ENCODE assay signal across 15 cellular contexts in the genomic region with DNA sequence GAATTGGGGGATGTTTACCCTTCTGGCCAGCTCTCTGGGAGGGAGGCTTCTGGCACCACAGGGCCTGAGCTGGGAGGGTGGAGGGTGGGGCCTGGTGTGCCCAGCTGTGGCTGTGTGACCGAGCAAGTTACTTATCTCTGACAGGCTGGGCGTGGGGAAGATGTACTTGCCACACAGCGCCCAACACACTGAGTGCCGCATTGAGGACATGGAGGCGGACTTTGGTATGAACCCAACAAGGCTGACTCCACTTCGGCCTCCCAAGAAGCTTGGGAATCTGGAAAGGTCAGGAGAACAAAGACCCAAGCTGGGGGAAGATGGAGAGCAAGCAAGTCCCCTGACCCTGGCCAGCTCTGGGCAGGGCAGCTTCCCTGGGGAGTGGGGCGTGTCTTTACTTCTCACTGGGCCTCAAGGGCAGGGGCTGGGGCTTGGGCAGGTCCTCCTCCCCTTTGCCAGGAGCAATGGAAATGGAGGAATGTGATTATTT. TPM values are rescaled to one million over a fixed set of nuclear protein-coding genes. Genes with fewer than 3 reads are reported as not detected.
DNase-seq lines count a peak whose midpoint lies in the region; ATAC-seq and TF ChIP-seq lines count a peak whose summit lies in the region.
"Had no signal": no experiment of that assay in that cellular context is flagged by ENCODE, and none has a peak within 500 bp of the region (broad histone marks: within the 10 kb centered on the region; RNA-seq: fewer than 3 reads in every experiment).

No MANE protein-coding gene starts in this region.

- H3K9me2 ChIP-seq in PC-9 (ENCODE audit: insufficient read depth), result no peaks in the 10 kb centered on the region

- no peaks in the 10 kb centered on the region for H3K9me3 ChIP-seq in PC-9 (ENCODE audit: insufficient read depth, low read depth)

- POLR2A ChIA-PET in PC-9 (lab: Charles Lee; ENCODE audit: unreplicated experiment), result no interaction called here

- peak overlapping the region; percentile 28 for H3K27ac ChIP-seq in PC-9

- peaks cover 6% of the 10 kb centered on the region for H3K27me3 ChIP-seq in PC-9 (ENCODE audit: insufficient read depth, low read depth)

- peak overlapping the region; percentile 33 for H3K4me2 ChIP-seq in PC-9

- intact Hi-C loops in PC-9 (cut with micrococcal nuclease; ENCODE audit: unreplicated experiment), result no loop called here

- peak; percentile 41 for ATAC-seq in esophagus mucosa
- no peak for ATAC-seq in HG02759 (IDR thresholded peaks at IDR 0.05; ENCODE audit: unreplicated experiment)
- no peak for ATAC-seq in HG02885 (IDR thresholded peaks at IDR 0.05; ENCODE audit: poor library complexity, unreplicated experiment)
- no peak for ATAC-seq in GM21786 (IDR thresholded peaks at IDR 0.05; ENCODE audit: unreplicated experiment)
- ATAC-seq: activated naive CD8-positive, alpha-beta T cell treated with anti-CD3 and anti-CD28 coated beads, Interleukin-2, amount 50 U/mL, for 24 hours had no signal

- no peaks in the 10 kb centered on the region for H4K20me1 ChIP-seq in PC-9 (ENCODE audit: insufficient read depth)

- no peak overlapping the region for H2AFZ ChIP-seq in PC-9

- H3F3A ChIP-seq in PC-9 (ENCODE audit: insufficient read depth, low read depth), result peaks cover 26% of the 10 kb centered on the region

- no TSS peak for BruUV-seq in PC-9 (replicated peaks; lab: Mats Ljungman, UMichigan)

- H3K4me1 Mint-ChIP-seq in osteocyte (ENCODE audit: unreplicated experiment), result peaks cover 36% of the 10 kb centered on the region

- H3K4me3 Mint-ChIP-seq in osteocyte (ENCODE audit: unreplicated experiment), result peak overlapping the region; percentile 41
- H3K4me3 Mint-ChIP-seq: activated naive CD8-positive, alpha-beta T cell treated with anti-CD3 and anti-CD28 coated beads, Interleukin-2, amount 50 U/mL, for 24 hours had no signal

- H3K27me3 Mint-ChIP-seq in osteocyte (ENCODE audit: unreplicated experiment), result no peaks in the 10 kb centered on the region

- peaks cover 20% of the 10 kb centered on the region for H3K4me1 ChIP-seq in PC-9 (replicated peaks; ENCODE audit: insufficient read depth)

- TF ChIP-seq CTCF in PC-9 (conservative IDR thresholded peaks at IDR 0.05) (no peak), osteocyte (IDR thresholded peaks at IDR 0.05) (no peak)

- no peaks in the 10 kb centered on the region for H3K36me3 ChIP-seq in PC-9 (ENCODE audit: low read depth)

- no peaks in the 10 kb centered on the region for H3K79me2 ChIP-seq in PC-9 (ENCODE audit: low read depth)

- no peak overlapping the region for H3K4me3 ChIP-seq in PC-9

- DNase-seq in CMK (ENCODE audit: low read depth) (peak; percentile 73), PC-9 (peak; percentile 51 to 63), osteocyte (ENCODE audit: extremely low spot score, unreplicated experiment) (no peak)
- DNase-seq in stimulated activated naive CD4-positive, alpha-beta T cell treated with Interleukin-2 at 50 U/mL for 16 hours (lab: John Stamatoyannopoulos, UW), result no peak
- DNase-seq: activated CD4-positive, alpha-beta T cell treated with anti-CD3 and anti-CD28 coated beads, Interleukin-2, amount 50 U/mL, for 4 hours; activated naive CD8-positive, alpha-beta T cell treated with anti-CD3 and anti-CD28 coated beads, Interleukin-2, amount 50 U/mL, for 24 hours; AML-193; HCEC 1CT; naive B cell; stimulated activated naive CD4-positive, alpha-beta T cell had no signal

- CTCF ChIA-PET in PC-9 (lab: Charles Lee), result no interaction called here

- no peaks in the 10 kb centered on the region for H3K9me3 Mint-ChIP-seq in osteocyte (ENCODE audit: unreplicated experiment)
- H3K9me3 Mint-ChIP-seq: activated naive CD8-positive, alpha-beta T cell treated with anti-CD3 and anti-CD28 coated beads, Interleukin-2, amount 50 U/mL, for 24 hours; naive B cell had no signal

- peak overlapping the region; percentile 69 for H3K27ac Mint-ChIP-seq in osteocyte (ENCODE audit: unreplicated experiment)
- H3K27ac Mint-ChIP-seq: activated naive CD8-positive, alpha-beta T cell treated with anti-CD3 and anti-CD28 coated beads, Interleukin-2, amount 50 U/mL, for 24 hours had no signal

- H3K36me3 Mint-ChIP-seq in osteocyte (ENCODE audit: unreplicated experiment), result no peaks in the 10 kb centered on the region

RNA-seq across cellular contexts. Expression of a gene that starts 2.4 kb away (rescaled TPM):
- total RNA-seq in PC-9 (2021) (not detected in 2 replicates), esophagus mucosa (0.44 TPM), osteocyte (9.4 and 10.9 TPM in 2 replicates)
- total RNA-seq: M059J had no signal

RNA-seq across cellular contexts. Expression of a gene that starts 47.7 kb away (rescaled TPM):
- 36.9 TPM in 2 replicates for total RNA-seq in PC-9 (2021)
- total RNA-seq in esophagus mucosa, result 16.7 TPM
- total RNA-seq in osteocyte, result 24.8 and 25.8 TPM in 2 replicates

RNA-seq across cellular contexts. Expression of a gene that starts 54.8 kb away (rescaled TPM):
- total RNA-seq in PC-9 (2021) (39.9 and 42.8 TPM in 2 replicates), esophagus mucosa (10.9 TPM), osteocyte (30.6 and 30.7 TPM in 2 replicates)

Comparison
In these comparisons a context has a peak if more than half of its experiments do, and no peak if none do; other contexts are left out.
1. DNase-seq: peak in CMK (single experiment) and PC-9 (2 of 2); none in osteocyte (single experiment) and stimulated activated naive CD4-positive, alpha-beta T cell treated with Interleukin-2 at 50 U/mL for 16 hours (single experiment).